ENCODE assay signal across 31 cellular contexts in the genomic region with DNA sequence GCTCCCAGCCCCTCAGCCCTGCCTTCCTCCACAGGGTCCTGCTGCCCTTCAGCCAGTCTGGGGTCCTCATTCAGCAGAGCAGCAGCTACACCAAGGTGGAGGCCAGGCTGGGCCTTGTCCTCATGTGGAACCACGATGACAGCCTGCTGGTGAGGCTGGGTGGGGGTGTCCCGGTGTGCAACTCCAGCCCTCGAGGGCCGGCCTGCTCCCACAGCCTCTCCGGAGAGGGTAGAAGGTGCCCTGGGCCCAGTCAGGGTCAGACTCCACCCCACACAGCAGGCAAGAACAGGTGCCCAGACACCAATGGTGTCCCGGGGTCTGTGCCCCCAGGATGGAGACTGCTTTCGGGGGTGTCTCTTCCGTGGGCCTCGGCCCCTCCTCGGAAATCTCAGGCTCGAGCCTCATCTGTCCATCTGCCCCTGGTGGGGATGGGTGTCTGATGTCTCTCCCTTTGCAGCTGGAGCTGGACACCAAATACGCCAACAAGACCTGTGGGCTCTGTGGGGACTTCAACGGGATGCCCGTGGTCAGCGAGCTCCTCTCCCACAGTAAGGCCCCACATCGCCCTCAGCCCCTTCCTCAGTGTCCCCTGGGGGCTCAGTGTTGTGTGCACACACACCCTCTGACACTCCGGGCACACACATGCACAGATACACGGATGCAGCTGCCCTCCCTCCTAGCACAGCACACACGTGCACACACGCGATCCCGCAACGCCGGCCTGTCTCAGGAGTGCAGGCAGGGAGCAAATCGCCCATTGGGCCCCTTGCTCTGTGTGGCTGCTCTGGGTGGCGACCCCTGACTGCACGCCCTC. TPM values are rescaled to one million over a fixed set of nuclear protein-coding genes. Genes with fewer than 3 reads are reported as not detected.
A peak's percentile ranks its signal among the peaks of the same experiment; 100 is the strongest.
DNase-seq lines count a peak whose midpoint lies in the region; ATAC-seq, FAIRE-seq and TF ChIP-seq lines count a peak whose summit lies in the region.
"Had no signal": no experiment of that assay in that cellular context is flagged by ENCODE, and none has a peak within 500 bp of the region (broad histone marks: within the 10 kb centered on the region; RNA-seq: fewer than 3 reads in every experiment).

No MANE protein-coding gene starts in this region.

- H3K9me3 ChIP-seq in Panc1 (ENCODE audit: control insufficient read depth, insufficient read depth, low read depth, low read length), result no peaks in the 10 kb centered on the region
- H3K9me3 ChIP-seq in mesenchymal stem cell (ENCODE audit: control insufficient read depth, low read length), result no peaks in the 10 kb centered on the region
- no peaks in the 10 kb centered on the region for H3K9me3 ChIP-seq in stomach
- H3K9me3 ChIP-seq: BLaER1, testis, vagina had no signal

- H3K9me3 Mint-ChIP-seq in activated CD4-positive, alpha-beta T cell treated with anti-CD3 and anti-CD28 coated beads, Interleukin-2, amount 10 ng/mL, durations not matched to agents 24 days and 14 days, result no peaks in the 10 kb centered on the region
- H3K9me3 Mint-ChIP-seq: T-helper 2 cell treated with Interferon-gamma antibody and Interleukin-4, amounts not matched to agents 5 μg/mL and 100 μg/mL, for 36 hours had no signal

- no peak overlapping the region for H3K4me2 ChIP-seq in mesenchymal stem cell (ENCODE audit: low read length, poor library complexity, severe bottlenecking)
- H3K4me2 ChIP-seq: BLaER1 had no signal

- WGBS in mesenchymal stem cell, result 77% methylated on average over 27 of the region's 27 CpGs
- 82 to 89% (median 86%) methylated on average over 21 to 27 of the region's 27 CpGs for WGBS in stomach, 5 donors

- FAIRE-seq in GM12892 (lab: Jason Lieb, UNC) (no peak), RCC 7860 (lab: Jason Lieb, UNC) (no peak)
- FAIRE-seq: endothelial cell of umbilical vein, GM12891 had no signal

- CTCF ChIA-PET in Panc1 (lab: Charles Lee), result no interaction called here

- H3K79me1 ChIP-seq in mesenchymal stem cell (replicated peaks; ENCODE audit: low read length, poor library complexity, severe bottlenecking), result no peaks in the 10 kb centered on the region

- peak; percentile 56 for DNase-seq in activated effector memory CD4-positive, alpha-beta T cell treated with anti-CD3 and anti-CD28 coated beads, Interleukin-2, amount 50 U/mL, for 16 hours
- DNase-seq in activated effector memory CD4-positive, alpha-beta T cell treated with Interleukin-2 at 50 U/mL for 16 hours, result no peak
- DNase-seq in Panc1 (ENCODE audit: low read depth, low spot score) (no peak), mesenchymal stem cell (no peak), stomach (peak; percentile 25), GM12892 (ENCODE audit: insufficient read length) (no peak), RCC 7860 (ENCODE audit: low spot score) (no peak)
- DNase-seq in activated CD4-positive, alpha-beta T cell treated with anti-CD3 and anti-CD28 coated beads, Interleukin-2, amount 10 ng/mL, durations not matched to agents 24 days and 14 days, result no peak
- DNase-seq: activated CD4-positive, alpha-beta T cell treated with anti-CD3 and anti-CD28 coated beads, Interleukin-2, amount 50 U/mL, for 48 hours; activated naive CD4-positive, alpha-beta T cell treated with Interleukin-2 at 50 U/mL for 16 hours; anterior cingulate cortex; dermis blood vessel endothelial cell; kidney glomerular epithelial cell; NCI-H187; NCI-H526 treated with DMSO at 0.1 percent for 48 hours; occipital lobe; retina; RPMI8226; stimulated activated CD4-positive, alpha-beta T cell treated with anti-CD3 and anti-CD28 coated beads, Interleukin-4, amount 100 ng/mL, for 24 hours; stimulated activated naive B cell treated with anti-CD40 and anti-IgM and Interleukin-4, amounts not matched to agents 10 μg/mL and 1 μg/mL and 100 μg/mL, for 72 hours; testis had no signal

- no peaks in the 10 kb centered on the region for H3K36me3 Mint-ChIP-seq in activated CD4-positive, alpha-beta T cell treated with anti-CD3 and anti-CD28 coated beads, Interleukin-2, amount 10 ng/mL, durations not matched to agents 24 days and 14 days (ENCODE audit: low read depth)
- H3K36me3 Mint-ChIP-seq: stimulated activated naive B cell treated with anti-CD40 and anti-IgM and Interleukin-4, amounts not matched to agents 10 μg/mL and 1 μg/mL and 100 μg/mL, for 72 hours had no signal

- peak; percentile 3; the same call in 1 of the 2 replicates for ATAC-seq in Panc1

- H3K36me3 ChIP-seq in Panc1 (ENCODE audit: control insufficient read depth, insufficient read depth, low read length) (no peaks in the 10 kb centered on the region), mesenchymal stem cell (ENCODE audit: control insufficient read depth in 1 of 2, insufficient read depth in 2 of 2, low read depth in 1 of 2, low read length in 2 of 2) (no peaks in the 10 kb centered on the region), stomach (peaks cover 0 to 57% (median 15%) of the 10 kb centered on the region in 4 donors)
- H3K36me3 ChIP-seq: BLaER1, cardiac muscle cell, vagina had no signal

- no peak overlapping the region for H2BK12ac ChIP-seq in mesenchymal stem cell (ENCODE audit: low read length in 2 of 2)

- H3K27me3 ChIP-seq in Panc1 (ENCODE audit: control insufficient read depth, insufficient read depth, low read length) (no peaks in the 10 kb centered on the region), mesenchymal stem cell (ENCODE audit: control insufficient read depth in 1 of 2, insufficient read depth in 1 of 2, low read length in 2 of 2) (peaks cover 0 to 44% of the 10 kb centered on the region in 2 experiments), stomach (peaks cover 0 to 80% (median 0%) of the 10 kb centered on the region in 3 donors)
- H3K27me3 ChIP-seq: BLaER1, cardiac muscle cell, testis, vagina had no signal

- no TSS peak for BruUV-seq in Panc1 (replicated peaks; lab: Mats Ljungman, UMichigan)

- no peak overlapping the region for H3K27ac ChIP-seq in Panc1 (ENCODE audit: low read length)
- no peak overlapping the region for H3K27ac ChIP-seq in mesenchymal stem cell (ENCODE audit: low read length, poor library complexity, severe bottlenecking)
- no peak overlapping the region for H3K27ac ChIP-seq in stomach
- H3K27ac ChIP-seq: BLaER1, cardiac muscle cell, HL-60, SK-N-MC, testis, vagina had no signal

- no peak overlapping the region for H3K27ac Mint-ChIP-seq in activated CD4-positive, alpha-beta T cell treated with anti-CD3 and anti-CD28 coated beads, Interleukin-2, amount 10 ng/mL, durations not matched to agents 24 days and 14 days
- H3K27ac Mint-ChIP-seq: stimulated activated naive B cell treated with anti-CD40 and anti-IgM and Interleukin-4, amounts not matched to agents 10 μg/mL and 1 μg/mL and 100 μg/mL, for 72 hours; T-helper 2 cell treated with Interferon-gamma antibody and Interleukin-4, amounts not matched to agents 5 μg/mL and 100 μg/mL, for 36 hours had no signal

- intact Hi-C loops in Panc1 (cut with micrococcal nuclease; ENCODE audit: unreplicated experiment) (no loop called here), stomach (cut with DNase I; ENCODE audit: low total_unique reads) (no loop called here)
- intact Hi-C loops in activated CD4-positive, alpha-beta T cell treated with anti-CD3 and anti-CD28 coated beads, Interleukin-2, amount 10 ng/mL, durations not matched to agents 24 days and 14 days (cut with micrococcal nuclease), result no loop called here

- no peaks in the 10 kb centered on the region for H3K27me3 Mint-ChIP-seq in activated CD4-positive, alpha-beta T cell treated with anti-CD3 and anti-CD28 coated beads, Interleukin-2, amount 10 ng/mL, durations not matched to agents 24 days and 14 days
- H3K27me3 Mint-ChIP-seq: stimulated activated naive B cell treated with anti-CD40 and anti-IgM and Interleukin-4, amounts not matched to agents 10 μg/mL and 1 μg/mL and 100 μg/mL, for 72 hours had no signal

- TF ChIP-seq CTCF in Panc1 (IDR thresholded peaks at IDR 0.05) (no peak), stomach (IDR thresholded peaks at IDR 0.05) (no peak)

- H2AFZ ChIP-seq in mesenchymal stem cell (ENCODE audit: low read depth, low read length), result no peak overlapping the region

- H4K91ac ChIP-seq in mesenchymal stem cell (ENCODE audit: low read length), result peak overlapping the region; percentile 21

- TF ChIP-seq EP300 in stomach (IDR thresholded peaks at IDR 0.05), result no peak

- no peak overlapping the region for H3K9ac ChIP-seq in mesenchymal stem cell (ENCODE audit: low read length)
- H3K9ac ChIP-seq: BLaER1 had no signal

- POLR2A ChIA-PET in Panc1 (lab: Charles Lee), result no interaction called here

- TF ChIP-seq POLR2A in stomach (IDR thresholded peaks at IDR 0.05) (no peak), GM12892 (IDR thresholded peaks at IDR 0.05; ENCODE audit: low read depth, low read length) (no peak)

- in situ Hi-C loops in Panc1 (cut with HindIII; ENCODE audit: low pct_unique_long_range_greater_than_20kb, low sequenced_read_pairs), result no loop called here

- H4K8ac ChIP-seq in mesenchymal stem cell (ENCODE audit: low read length), result no peak overlapping the region

- no peaks in the 10 kb centered on the region for H3K4me1 Mint-ChIP-seq in activated CD4-positive, alpha-beta T cell treated with anti-CD3 and anti-CD28 coated beads, Interleukin-2, amount 10 ng/mL, durations not matched to agents 24 days and 14 days
- H3K4me1 Mint-ChIP-seq: stimulated activated naive B cell treated with anti-CD40 and anti-IgM and Interleukin-4, amounts not matched to agents 10 μg/mL and 1 μg/mL and 100 μg/mL, for 72 hours had no signal

- H2BK15ac ChIP-seq in mesenchymal stem cell (ENCODE audit: low read depth, poor library complexity, severe bottlenecking), result no peak overlapping the region

- H3K18ac ChIP-seq in mesenchymal stem cell (ENCODE audit: low read depth in 1 of 2, low read length in 2 of 2), result no peak overlapping the region

- H2BK5ac ChIP-seq in mesenchymal stem cell (ENCODE audit: low read depth, low read length, poor library complexity, severe bottlenecking), result no peak overlapping the region

- no peak overlapping the region for H2BK120ac ChIP-seq in mesenchymal stem cell (ENCODE audit: low read depth, low read length)

- no peak overlapping the region for H2AK5ac ChIP-seq in mesenchymal stem cell (ENCODE audit: low read length, severe bottlenecking)

- H3K4me3 ChIP-seq in Panc1 (ENCODE audit: low read depth in 2 of 2, low read length in 2 of 2), result no peak overlapping the region
- no peak overlapping the region for H3K4me3 ChIP-seq in mesenchymal stem cell (ENCODE audit: insufficient read depth in 1 of 2, low read depth in 1 of 2, low read length in 2 of 2)
- peak overlapping the region in 2 of 4 donors; percentile 41 to 46 for H3K4me3 ChIP-seq in stomach
- H3K4me3 ChIP-seq: BLaER1, cardiac muscle cell, SK-N-MC, testis, vagina had no signal

- no peak overlapping the region for H3K4ac ChIP-seq in mesenchymal stem cell (ENCODE audit: low read depth in 1 of 2, low read length in 2 of 2)

- no peak overlapping the region for H3K23ac ChIP-seq in mesenchymal stem cell (ENCODE audit: low read length in 2 of 2)

- H3K4me3 Mint-ChIP-seq in activated CD4-positive, alpha-beta T cell treated with anti-CD3 and anti-CD28 coated beads, Interleukin-2, amount 10 ng/mL, durations not matched to agents 24 days and 14 days, result no peak overlapping the region
- H3K4me3 Mint-ChIP-seq: stimulated activated naive B cell treated with anti-CD40 and anti-IgM and Interleukin-4, amounts not matched to agents 10 μg/mL and 1 μg/mL and 100 μg/mL, for 72 hours; T-helper 2 cell treated with Interferon-gamma antibody and Interleukin-4, amounts not matched to agents 5 μg/mL and 100 μg/mL, for 36 hours had no signal

- H3K4me1 ChIP-seq in Panc1 (ENCODE audit: control insufficient read depth, insufficient read depth, low read length) (peaks cover 20% of the 10 kb centered on the region), mesenchymal stem cell (ENCODE audit: control insufficient read depth, insufficient read depth, low read depth, low read length) (peaks cover 9% of the 10 kb centered on the region), stomach (peaks cover 0 to under 1% (median 0%) of the 10 kb centered on the region in 4 donors)
- H3K4me1 ChIP-seq: testis, vagina had no signal

- no peak overlapping the region for H3K14ac ChIP-seq in mesenchymal stem cell (ENCODE audit: low read length in 2 of 2)

RNA-seq across cellular contexts. Expression of gene MUC5AC, which starts 5.0 kb away (rescaled TPM):
- total RNA-seq in Panc1 (2021; ENCODE audit: unreplicated experiment) (0.03 TPM), stomach (1,000 to 10,000 TPM in 1 of 5 donors, 100 to 1,000 TPM in 3, 1 to 10 TPM in 1; 2.0 to 1,253 (median 605) TPM)
- 0.04 TPM for polyA plus RNA-seq in Panc1 (2012; ENCODE audit: insufficient read length)
- not detected for polyA plus RNA-seq in mesenchymal stem cell (2013, experiment 1 of 2)
- polyA plus RNA-seq in mesenchymal stem cell (2013, experiment 2 of 2), result not detected
- 10 to 100 TPM in 2 of 3 donors, 1 to 10 TPM in 1; 5.5 to 77.0 (median 24.0) TPM for polyA plus RNA-seq in stomach
- not detected for polyA plus RNA-seq in GM12892 (2012; ENCODE audit: missing spikeins)
- total RNA-seq in activated CD4-positive, alpha-beta T cell treated with anti-CD3 and anti-CD28 coated beads, Interleukin-2, amount 10 ng/mL, durations not matched to agents 24 days and 14 days, result not detected in 2 replicates
- total RNA-seq: cardiac muscle cell, dermis blood vessel endothelial cell, endothelial cell of umbilical vein, glomerular endothelial cell, LHCN-M2, occipital lobe, vagina had no signal
- polyA plus RNA-seq: cardiac muscle cell, endothelial cell of umbilical vein had no signal

Comparison
In these comparisons a context has a peak if more than half of its experiments do, and no peak if none do; other contexts are left out.
1. DNase-seq: peak in activated effector memory CD4-positive, alpha-beta T cell treated with anti-CD3 and anti-CD28 coated beads, Interleukin-2, amount 50 U/mL, for 16 hours (single experiment) and stomach (single experiment); none in activated effector memory CD4-positive, alpha-beta T cell treated with Interleukin-2 at 50 U/mL for 16 hours (single experiment), Panc1 (single experiment), mesenchymal stem cell (single experiment), GM12892 (single experiment), activated CD4-positive, alpha-beta T cell treated with anti-CD3 and anti-CD28 coated beads, Interleukin-2, amount 10 ng/mL, durations not matched to agents 24 days and 14 days (single experiment) and RCC 7860 (single experiment).